8 cellular contexts compared by ENCODE assay signal in genomic region chr19:36060430-36060829, GRCh38. TPM values are rescaled to one million over a fixed set of nuclear protein-coding genes. Genes with fewer than 3 reads are reported as not detected.
A peak's percentile ranks its signal among the peaks of the same experiment; 100 is the strongest.
DNase-seq lines count a peak whose midpoint lies in the region; ATAC-seq, FAIRE-seq and TF ChIP-seq lines count a peak whose summit lies in the region.

No MANE protein-coding gene starts in this region.

- DNase-seq in A172 (ENCODE audit: low spot score) (peak; percentile 51), GM13976 (ENCODE audit: low spot score) (peak; percentile 69), SW480 (ENCODE audit: low spot score) (peak; percentile 42), endothelial cell of umbilical vein (ENCODE audit: low read depth, low spot score) (peak; percentile 69), midbrain (lab: John Stamatoyannopoulos, UW) (peak; percentile 84), NCI-H446 treated with DMSO at 0.1 percent for 48 hours (lab: John Stamatoyannopoulos, UW) (no peak)

- intact Hi-C loops in endothelial cell of umbilical vein (cut with micrococcal nuclease), result loop anchor here (1.0 to 5.0 kb wide), 3 partner anchors 67 to 857 kb away; partner anchors contain the start of genes ZNF568 and ZNF829

- H3K79me2 ChIP-seq in endothelial cell of umbilical vein (ENCODE audit: control insufficient read depth, insufficient read depth, low read length), result peaks cover 18% of the 10 kb centered on the region

- H3K9ac ChIP-seq in endothelial cell of umbilical vein (replicated peaks; ENCODE audit: extremely low read depth, insufficient read depth, low read length), result no peak overlapping the region

- H3K9me3 ChIP-seq in endothelial cell of umbilical vein (replicated peaks; ENCODE audit: control insufficient read depth, insufficient read depth, low read length), result no peaks in the 10 kb centered on the region

- TF ChIP-seq CTCF in GM13976 (IDR thresholded peaks at IDR 0.05; ENCODE audit: borderline replicate concordance, control extremely low read depth, extremely low read depth, insufficient read depth, missing control alignments) (peak; percentile 67), endothelial cell of umbilical vein (IDR thresholded peaks at IDR 0.05; ENCODE audit: extremely low read depth in 1 of 2, insufficient read depth in 1 of 2, low read depth in 1 of 2, low read length in 2 of 2) (peak; percentile 72 to 89)

- H3K4me1 ChIP-seq in endothelial cell of umbilical vein (ENCODE audit: control insufficient read depth, extremely low read depth, insufficient read depth, low read length), result peaks cover 8% of the 10 kb centered on the region

- H2AFZ ChIP-seq in endothelial cell of umbilical vein (ENCODE audit: low read depth, low read length), result no peak overlapping the region

- POLR2A ChIA-PET in endothelial cell of umbilical vein (lab: Charles Lee), result interaction anchor here (0.8 kb wide), 1 partner anchor 54 kb away, joined by 3 read pairs; the partner anchor contains the start of gene POLR2I

- ATAC-seq in HG03521 (IDR thresholded peaks at IDR 0.05; ENCODE audit: unreplicated experiment) (no peak), HG03025 (IDR thresholded peaks at IDR 0.05; ENCODE audit: low FRiP score, unreplicated experiment) (no peak)

- peak; percentile 69 for FAIRE-seq in endothelial cell of umbilical vein (lab: Jason Lieb, UNC)

- CTCF ChIA-PET in endothelial cell of umbilical vein (lab: Charles Lee), result interaction anchor here (0.6 to 3.9 kb wide), 21 partner anchors 10 to 178 kb away, joined by 3 to 61 read pairs (median 4); partner anchors contain the start of genes CAPNS1, COX7A1, POLR2I and TBCB

- H4K20me1 ChIP-seq in endothelial cell of umbilical vein (replicated peaks; ENCODE audit: control insufficient read depth, extremely low read depth, insufficient read depth, low read length), result no peaks in the 10 kb centered on the region

- no peak overlapping the region for H3K27ac ChIP-seq in endothelial cell of umbilical vein (ENCODE audit: insufficient read depth, low read depth, low read length)

- no peaks in the 10 kb centered on the region for H3K27me3 ChIP-seq in endothelial cell of umbilical vein (ENCODE audit: control insufficient read depth in 2 of 2, insufficient read depth in 2 of 2, low read length in 2 of 2)

- H3K36me3 ChIP-seq in endothelial cell of umbilical vein (ENCODE audit: control insufficient read depth in 2 of 2, extremely low read depth in 1 of 2, insufficient read depth in 2 of 2, low read length in 2 of 2), result no peaks in the 10 kb centered on the region

- H3K4me3 ChIP-seq in endothelial cell of umbilical vein (replicated peaks in 1 of 3; ENCODE audit: insufficient read depth in 1 of 3, low read depth in 1 of 3, low read length in 3 of 3), result no peak overlapping the region

- no TSS peak for BruUV-seq in endothelial cell of umbilical vein (replicated peaks; lab: Mats Ljungman, UMichigan)

- no peak for TF ChIP-seq POLR2A in endothelial cell of umbilical vein (IDR thresholded peaks at IDR 0.05; ENCODE audit: low read depth, low read length)

- no peak overlapping the region for H3K4me2 ChIP-seq in endothelial cell of umbilical vein (ENCODE audit: insufficient read depth, low read length)

- dilution Hi-C loops in endothelial cell of umbilical vein (cut with MboI; ENCODE audit: extremely low pct_ligation_motif_present, low sequenced_read_pairs), result no loop called here

- no peaks in the 10 kb centered on the region for H3K9me1 ChIP-seq in endothelial cell of umbilical vein (replicated peaks; ENCODE audit: control insufficient read depth, extremely low read depth, insufficient read depth, low read length)

- in situ Hi-C loops in GM13976 (cut with MboI; ENCODE audit: low sequenced_read_pairs, unreplicated experiment), result no loop called here

TF ChIP-seq in endothelial cell of umbilical vein, 7 proteins besides CTCF, POLR2A, EP300 and RAD21:
- no peak for TF ChIP-seq FOS (IDR thresholded peaks at IDR 0.05; ENCODE audit: borderline replicate concordance, insufficient read depth, low read length)
- no peak for TF ChIP-seq MAX (IDR thresholded peaks at IDR 0.05; ENCODE audit: insufficient read depth, insufficient read length)
- TF ChIP-seq MYC (IDR thresholded peaks at IDR 0.05; ENCODE audit: low read depth, low read length), result no peak
- no peak for TF ChIP-seq GATA2 (IDR thresholded peaks at IDR 0.05; ENCODE audit: insufficient read depth, insufficient read length, low read depth, low read length)
- TF ChIP-seq EZH2 (IDR thresholded peaks at IDR 0.05; ENCODE audit: borderline replicate concordance, low read depth, low read length, severe bottlenecking), result no peak
- TF ChIP-seq POLR2AphosphoS5 (IDR thresholded peaks at IDR 0.05; ENCODE audit: insufficient read depth, low read depth, low read length), result no peak
- no peak for TF ChIP-seq JUN (IDR thresholded peaks at IDR 0.05; ENCODE audit: borderline replicate concordance, insufficient read depth, insufficient read length, low read depth)

RNA-seq across cellular contexts. Expression of gene WDR62, which starts 5.7 kb away (rescaled TPM):
- 19.5 and 24.5 TPM in 2 replicates for total RNA-seq in A172 (2014; rRNA removed; shearing (Covaris generic))
- total RNA-seq in endothelial cell of umbilical vein, result 12.1 and 13.4 TPM in 2 replicates
- 8.0 and 8.7 TPM in 2 replicates for polyA plus RNA-seq in endothelial cell of umbilical vein
- 6.9 and 7.3 TPM in 2 replicates for polyA plus RNA-seq in endothelial cell of umbilical vein (2011; cell fraction: cytosol; rRNA removed)
- polyA plus RNA-seq in endothelial cell of umbilical vein (2011; cell fraction: nucleus; rRNA removed), result 26.6 and 29.4 TPM in 2 replicates
- 4.0 and 6.9 TPM in 2 replicates for polyA plus RNA-seq in endothelial cell of umbilical vein (2012)
- 8.5 and 12.9 TPM in 2 replicates for polyA minus RNA-seq in endothelial cell of umbilical vein
- polyA minus RNA-seq in endothelial cell of umbilical vein (2011; cell fraction: cytosol; rRNA and poly(A)+ RNA removed), result 12.1 TPM
- polyA minus RNA-seq in endothelial cell of umbilical vein (2011; cell fraction: nucleus; rRNA and poly(A)+ RNA removed), result 10.0 and 15.3 TPM in 2 replicates

RNA-seq across cellular contexts. Expression of gene THAP8, which starts 6.3 kb away (rescaled TPM):
- total RNA-seq in A172 (2014; rRNA removed; shearing (Covaris generic)), result 7.3 and 13.6 TPM in 2 replicates
- total RNA-seq in endothelial cell of umbilical vein, result 2.9 and 4.1 TPM in 2 replicates
- 6.6 and 8.3 TPM in 2 replicates for polyA plus RNA-seq in endothelial cell of umbilical vein
- polyA plus RNA-seq in endothelial cell of umbilical vein (2011; cell fraction: cytosol; rRNA removed), result 3.7 and 4.6 TPM in 2 replicates
- 0.82 and 1.8 TPM in 2 replicates for polyA plus RNA-seq in endothelial cell of umbilical vein (2011; cell fraction: nucleus; rRNA removed)
- 2.5 and 3.4 TPM in 2 replicates for polyA plus RNA-seq in endothelial cell of umbilical vein (2012)
- 1.4 and 2.5 TPM in 2 replicates for polyA minus RNA-seq in endothelial cell of umbilical vein
- polyA minus RNA-seq in endothelial cell of umbilical vein (2011; cell fraction: cytosol; rRNA and poly(A)+ RNA removed), result 1.5 TPM
- polyA minus RNA-seq in endothelial cell of umbilical vein (2011; cell fraction: nucleus; rRNA and poly(A)+ RNA removed), result 0.82 and 1.4 TPM in 2 replicates

RNA-seq across cellular contexts. Expression of gene CLIP3, which starts 27.8 kb away (rescaled TPM):
- 5.7 and 6.7 TPM in 2 replicates for total RNA-seq in A172 (2014; rRNA removed; shearing (Covaris generic))
- 21.0 and 24.4 TPM in 2 replicates for total RNA-seq in endothelial cell of umbilical vein
- 4.7 and 7.0 TPM in 2 replicates for polyA plus RNA-seq in endothelial cell of umbilical vein
- 8.4 and 10.2 TPM in 2 replicates for polyA plus RNA-seq in endothelial cell of umbilical vein (2011; cell fraction: cytosol; rRNA removed)
- polyA plus RNA-seq in endothelial cell of umbilical vein (2011; cell fraction: nucleus; rRNA removed), result 6.9 and 9.2 TPM in 2 replicates
- polyA plus RNA-seq in endothelial cell of umbilical vein (2012), result 27.5 and 38.3 TPM in 2 replicates
- polyA minus RNA-seq in endothelial cell of umbilical vein, result 9.2 and 12.0 TPM in 2 replicates
- not detected for polyA minus RNA-seq in endothelial cell of umbilical vein (2011; cell fraction: cytosol; rRNA and poly(A)+ RNA removed)
- 3.0 and 12.1 TPM in 2 replicates for polyA minus RNA-seq in endothelial cell of umbilical vein (2011; cell fraction: nucleus; rRNA and poly(A)+ RNA removed)

RNA-seq across cellular contexts. Expression of gene ALKBH6, which starts 46.4 kb away (rescaled TPM):
- total RNA-seq in A172 (2014; rRNA removed; shearing (Covaris generic)), result 38.3 and 43.4 TPM in 2 replicates
- total RNA-seq in endothelial cell of umbilical vein, result 17.3 and 21.4 TPM in 2 replicates
- 26.7 and 33.2 TPM in 2 replicates for polyA plus RNA-seq in endothelial cell of umbilical vein
- 18.4 and 21.4 TPM in 2 replicates for polyA plus RNA-seq in endothelial cell of umbilical vein (2011; cell fraction: cytosol; rRNA removed)
- 61.5 and 65.4 TPM in 2 replicates for polyA plus RNA-seq in endothelial cell of umbilical vein (2011; cell fraction: nucleus; rRNA removed)
- 18.8 and 21.2 TPM in 2 replicates for polyA plus RNA-seq in endothelial cell of umbilical vein (2012)
- polyA minus RNA-seq in endothelial cell of umbilical vein, result 8.1 and 13.8 TPM in 2 replicates
- 7.8 TPM for polyA minus RNA-seq in endothelial cell of umbilical vein (2011; cell fraction: cytosol; rRNA and poly(A)+ RNA removed)
- 6.3 and 7.3 TPM in 2 replicates for polyA minus RNA-seq in endothelial cell of umbilical vein (2011; cell fraction: nucleus; rRNA and poly(A)+ RNA removed)

RNA-seq across cellular contexts. Expression of gene OVOL3, which starts 50.5 kb away (rescaled TPM):
- total RNA-seq in A172 (2014; rRNA removed; shearing (Covaris generic)), result not detected in 2 replicates
- not detected in 2 replicates for total RNA-seq in endothelial cell of umbilical vein
- not detected in 2 replicates for polyA plus RNA-seq in endothelial cell of umbilical vein
- polyA plus RNA-seq in endothelial cell of umbilical vein (2011; cell fraction: cytosol; rRNA removed), result not detected in 2 replicates
- not detected in 2 replicates for polyA plus RNA-seq in endothelial cell of umbilical vein (2011; cell fraction: nucleus; rRNA removed)
- not detected in 2 replicates for polyA plus RNA-seq in endothelial cell of umbilical vein (2012)
- polyA minus RNA-seq in endothelial cell of umbilical vein, result not detected in 2 replicates
- not detected for polyA minus RNA-seq in endothelial cell of umbilical vein (2011; cell fraction: cytosol; rRNA and poly(A)+ RNA removed)
- not detected in 2 replicates for polyA minus RNA-seq in endothelial cell of umbilical vein (2011; cell fraction: nucleus; rRNA and poly(A)+ RNA removed)
